28 cellular contexts compared by ENCODE assay signal in genomic region chr20:32441638-32442037, GRCh38.
DNase-seq lines count a peak whose midpoint lies in the region; ATAC-seq and TF ChIP-seq lines count a peak whose summit lies in the region.
"Had no signal": no experiment of that assay in that cellular context is flagged by ENCODE, and none has a peak within 500 bp of the region (broad histone marks: within the 10 kb centered on the region; RNA-seq: fewer than 3 reads in every experiment).

No MANE protein-coding gene starts in this region.

- H3K36me3 Mint-ChIP-seq in activated naive CD4-positive, alpha-beta T cell treated with anti-CD3 and anti-CD28 coated beads, Interleukin-2, amount 10 ng/mL, durations not matched to agents 7 days and 5 days: peaks cover 57% of the 10 kb centered on the region
- peaks cover 7% of the 10 kb centered on the region for H3K36me3 Mint-ChIP-seq in T-helper 17 cell (ENCODE audit: low read depth)
- H3K36me3 Mint-ChIP-seq in naive thymus-derived CD4-positive, alpha-beta T cell: peaks cover under 1 to 23% (median 12%) of the 10 kb centered on the region in 5 donors
- peaks cover 99% of the 10 kb centered on the region for H3K36me3 Mint-ChIP-seq in stimulated activated effector memory CD8-positive, alpha-beta T cell treated with anti-CD3 and anti-CD28 coated beads, Interleukin-12 subunit alpha, Interleukin-12 subunit beta, amount 100 ng/mL, for 72 hours

- peaks cover 0 to 70% (median 5%) of the 10 kb centered on the region in 3 experiments for H3K36me3 ChIP-seq in naive thymus-derived CD4-positive, alpha-beta T cell (ENCODE audit: control insufficient read depth in 2 of 3, insufficient read depth in 3 of 3, low read length in 3 of 3)
- peaks cover 17% of the 10 kb centered on the region for H3K36me3 ChIP-seq in colonic mucosa
- H3K36me3 ChIP-seq: ovary had no signal

- no peak for ATAC-seq in T-helper 17 cell
- ATAC-seq in naive thymus-derived CD4-positive, alpha-beta T cell: no peak
- no peak for ATAC-seq in stimulated activated effector memory CD8-positive, alpha-beta T cell treated with anti-CD3 and anti-CD28 coated beads, Interleukin-12 subunit alpha, Interleukin-12 subunit beta, amount 100 ng/mL, for 72 hours
- ATAC-seq: activated CD4-positive, CD25-positive, alpha-beta regulatory T cell treated with anti-CD3 and anti-CD28 coated beads, Interleukin-2, amount 50 U/mL, for 24 hours; activated naive CD8-positive, alpha-beta T cell treated with anti-CD3 and anti-CD28 coated beads, Interleukin-2, amount 50 U/mL, for 24 hours; stimulated activated memory B cell treated with anti-CD40 and anti-IgM and Interleukin-4, amounts not matched to agents 10 μg/mL and 1 μg/mL and 100 μg/mL, for 72 hours had no signal

- H3K9me3 ChIP-seq in T-helper 17 cell (ENCODE audit: control insufficient read depth, low read length, poor library complexity, severe bottlenecking) (no peaks in the 10 kb centered on the region), colonic mucosa (no peaks in the 10 kb centered on the region)
- no peaks in the 10 kb centered on the region for H3K9me3 ChIP-seq in naive thymus-derived CD4-positive, alpha-beta T cell (ENCODE audit: control insufficient read depth in 2 of 3, low read length in 3 of 3)
- H3K9me3 ChIP-seq: ovary, SJSA1, spleen, suprapubic skin had no signal

- no peak overlapping the region for H3K27ac Mint-ChIP-seq in activated naive CD4-positive, alpha-beta T cell treated with anti-CD3 and anti-CD28 coated beads, Interleukin-2, amount 10 ng/mL, durations not matched to agents 7 days and 5 days
- H3K27ac Mint-ChIP-seq in T-helper 17 cell: peak overlapping the region; percentile 37
- peak overlapping the region in 7 of 9 donors; percentile 33 to 89 (median 56) for H3K27ac Mint-ChIP-seq in naive thymus-derived CD4-positive, alpha-beta T cell
- H3K27ac Mint-ChIP-seq in stimulated activated effector memory CD8-positive, alpha-beta T cell treated with anti-CD3 and anti-CD28 coated beads, Interleukin-12 subunit alpha, Interleukin-12 subunit beta, amount 100 ng/mL, for 72 hours: peak overlapping the region; percentile 80
- H3K27ac Mint-ChIP-seq: activated naive CD8-positive, alpha-beta T cell treated with anti-CD3 and anti-CD28 coated beads, Interleukin-2, amount 50 U/mL, for 24 hours had no signal

- CTCF ChIA-PET in activated naive CD4-positive, alpha-beta T cell treated with anti-CD3 and anti-CD28 coated beads, Interleukin-2, amount 10 ng/mL, durations not matched to agents 7 days and 5 days (lab: Charles Lee): interaction anchor here (0.6 kb wide), 1 partner anchor 32 kb away, joined by 3 read pairs; no protein-coding TSS in a partner anchor
- CTCF ChIA-PET in naive thymus-derived CD4-positive, alpha-beta T cell (lab: Charles Lee): no interaction called here

- POLR2A ChIA-PET in naive thymus-derived CD4-positive, alpha-beta T cell (lab: Charles Lee): no interaction called here

- TF ChIP-seq CTCF in colonic mucosa (IDR thresholded peaks at IDR 0.05): no peak

- DNase-seq in activated naive CD4-positive, alpha-beta T cell treated with anti-CD3 and anti-CD28 coated beads, Interleukin-2, amount 10 ng/mL, durations not matched to agents 7 days and 5 days: peak; percentile 8
- DNase-seq in activated naive CD4-positive, alpha-beta T cell treated with anti-CD3 and anti-CD28 coated beads, Interleukin-2, amount 50 U/mL, for 16 hours: no peak
- DNase-seq in T-helper 17 cell (no peak), colonic mucosa (no peak), T1000 (lab: John Stamatoyannopoulos, UW) (no peak)
- DNase-seq in naive thymus-derived CD4-positive, alpha-beta T cell: no peak
- DNase-seq in stimulated activated effector memory CD8-positive, alpha-beta T cell treated with anti-CD3 and anti-CD28 coated beads, Interleukin-12 subunit alpha, Interleukin-12 subunit beta, amount 100 ng/mL, for 72 hours (ENCODE audit: low spot score in 2 of 2): no peak
- DNase-seq in stimulated activated CD4-positive, alpha-beta T cell treated with anti-CD3 and anti-CD28 coated beads, Interleukin-15, amount 100 ng/mL, for 24 hours: no peak
- DNase-seq: activated naive CD8-positive, alpha-beta T cell treated with anti-CD3 and anti-CD28 coated beads, Interleukin-2, amount 50 U/mL, for 24 hours; C1 segment of cervical spinal cord; Calu3; DND-41; hypothalamus; immature natural killer cell; mesenchymal stem cell; MM.1S; NCI-H2081; NCI-H2227 treated with DMSO at 0.1 percent for 48 hours; spleen; stimulated activated CD4-positive, alpha-beta T cell treated with anti-CD3 and anti-CD28 coated beads, Interleukin-2, amount 100 ng/mL, for 48 hours; T-helper 1 cell had no signal

- no peaks in the 10 kb centered on the region for H3K9me3 Mint-ChIP-seq in activated naive CD4-positive, alpha-beta T cell treated with anti-CD3 and anti-CD28 coated beads, Interleukin-2, amount 10 ng/mL, durations not matched to agents 7 days and 5 days
- H3K9me3 Mint-ChIP-seq in naive thymus-derived CD4-positive, alpha-beta T cell: peaks cover 0 to 1% (median 0%) of the 10 kb centered on the region in 11 donors
- H3K9me3 Mint-ChIP-seq in stimulated activated effector memory CD8-positive, alpha-beta T cell treated with anti-CD3 and anti-CD28 coated beads, Interleukin-12 subunit alpha, Interleukin-12 subunit beta, amount 100 ng/mL, for 72 hours: no peaks in the 10 kb centered on the region
- H3K9me3 Mint-ChIP-seq: activated naive CD8-positive, alpha-beta T cell treated with anti-CD3 and anti-CD28 coated beads, Interleukin-2, amount 50 U/mL, for 24 hours; immature natural killer cell; stimulated activated memory B cell treated with anti-CD40 and anti-IgM and Interleukin-4, amounts not matched to agents 10 μg/mL and 1 μg/mL and 100 μg/mL, for 72 hours had no signal

- intact Hi-C loops in naive thymus-derived CD4-positive, alpha-beta T cell (cut with micrococcal nuclease): loop anchor here in 1 of 2 donors (2.0 to 5.0 kb wide), 2 partner anchors 43 to 66 kb away; no protein-coding TSS in a partner anchor
- intact Hi-C loops in colonic mucosa (cut with DNase I): no loop called here

- H3K27me3 ChIP-seq in naive thymus-derived CD4-positive, alpha-beta T cell (ENCODE audit: control insufficient read depth in 2 of 2, insufficient read depth in 2 of 2, low read length in 2 of 2): no peaks in the 10 kb centered on the region
- no peaks in the 10 kb centered on the region for H3K27me3 ChIP-seq in colonic mucosa
- H3K27me3 ChIP-seq: dorsolateral prefrontal cortex, ovary, SJSA1, spleen, suprapubic skin had no signal

- peaks cover 3% of the 10 kb centered on the region for H3K4me1 Mint-ChIP-seq in activated naive CD4-positive, alpha-beta T cell treated with anti-CD3 and anti-CD28 coated beads, Interleukin-2, amount 10 ng/mL, durations not matched to agents 7 days and 5 days
- H3K4me1 Mint-ChIP-seq in T-helper 17 cell: peaks cover 32% of the 10 kb centered on the region
- peaks cover 16 to 49% (median 26%) of the 10 kb centered on the region in 7 donors for H3K4me1 Mint-ChIP-seq in naive thymus-derived CD4-positive, alpha-beta T cell
- H3K4me1 Mint-ChIP-seq in stimulated activated effector memory CD8-positive, alpha-beta T cell treated with anti-CD3 and anti-CD28 coated beads, Interleukin-12 subunit alpha, Interleukin-12 subunit beta, amount 100 ng/mL, for 72 hours: peaks cover 49% of the 10 kb centered on the region

- H3K27me3 Mint-ChIP-seq in activated naive CD4-positive, alpha-beta T cell treated with anti-CD3 and anti-CD28 coated beads, Interleukin-2, amount 10 ng/mL, durations not matched to agents 7 days and 5 days: no peaks in the 10 kb centered on the region
- no peaks in the 10 kb centered on the region for H3K27me3 Mint-ChIP-seq in T-helper 17 cell
- no peaks in the 10 kb centered on the region for H3K27me3 Mint-ChIP-seq in naive thymus-derived CD4-positive, alpha-beta T cell
- H3K27me3 Mint-ChIP-seq: activated naive CD8-positive, alpha-beta T cell treated with anti-CD3 and anti-CD28 coated beads, Interleukin-2, amount 50 U/mL, for 24 hours; stimulated activated memory B cell treated with anti-CD40 and anti-IgM and Interleukin-4, amounts not matched to agents 10 μg/mL and 1 μg/mL and 100 μg/mL, for 72 hours had no signal

- no peak overlapping the region for H3K4me3 Mint-ChIP-seq in activated naive CD4-positive, alpha-beta T cell treated with anti-CD3 and anti-CD28 coated beads, Interleukin-2, amount 10 ng/mL, durations not matched to agents 7 days and 5 days
- no peak overlapping the region for H3K4me3 Mint-ChIP-seq in T-helper 17 cell
- no peak overlapping the region for H3K4me3 Mint-ChIP-seq in naive thymus-derived CD4-positive, alpha-beta T cell
- no peak overlapping the region for H3K4me3 Mint-ChIP-seq in stimulated activated effector memory CD8-positive, alpha-beta T cell treated with anti-CD3 and anti-CD28 coated beads, Interleukin-12 subunit alpha, Interleukin-12 subunit beta, amount 100 ng/mL, for 72 hours
- H3K4me3 Mint-ChIP-seq: activated naive CD8-positive, alpha-beta T cell treated with anti-CD3 and anti-CD28 coated beads, Interleukin-2, amount 50 U/mL, for 24 hours; immature natural killer cell; stimulated activated memory B cell treated with anti-CD40 and anti-IgM and Interleukin-4, amounts not matched to agents 10 μg/mL and 1 μg/mL and 100 μg/mL, for 72 hours had no signal

- H3K4me1 ChIP-seq in naive thymus-derived CD4-positive, alpha-beta T cell (ENCODE audit: control insufficient read depth in 2 of 2, insufficient read depth in 2 of 2, low read length in 2 of 2): peaks cover 0 to 5% of the 10 kb centered on the region in 2 donors
- H3K4me1 ChIP-seq in colonic mucosa: no peaks in the 10 kb centered on the region
- H3K4me1 ChIP-seq: SJSA1 had no signal

- H3K27ac ChIP-seq in naive thymus-derived CD4-positive, alpha-beta T cell (ENCODE audit: low read depth, low read length): no peak overlapping the region
- no peak overlapping the region for H3K27ac ChIP-seq in colonic mucosa
- H3K27ac ChIP-seq: KMS-11, ovary, SJSA1, spleen, suprapubic skin had no signal

- H3K4me3 ChIP-seq in naive thymus-derived CD4-positive, alpha-beta T cell (ENCODE audit: low read length): no peak overlapping the region
- no peak overlapping the region for H3K4me3 ChIP-seq in colonic mucosa
- H3K4me3 ChIP-seq: dorsolateral prefrontal cortex, ovary, SJSA1, spleen, suprapubic skin had no signal

- no peak overlapping the region for H3K9ac ChIP-seq in colonic mucosa (ENCODE audit: low read depth in 2 of 2, low read length in 2 of 2)
- H3K9ac ChIP-seq: KMS-11 had no signal
